ENCODE assay signal across 3 cellular contexts in the genomic region with DNA sequence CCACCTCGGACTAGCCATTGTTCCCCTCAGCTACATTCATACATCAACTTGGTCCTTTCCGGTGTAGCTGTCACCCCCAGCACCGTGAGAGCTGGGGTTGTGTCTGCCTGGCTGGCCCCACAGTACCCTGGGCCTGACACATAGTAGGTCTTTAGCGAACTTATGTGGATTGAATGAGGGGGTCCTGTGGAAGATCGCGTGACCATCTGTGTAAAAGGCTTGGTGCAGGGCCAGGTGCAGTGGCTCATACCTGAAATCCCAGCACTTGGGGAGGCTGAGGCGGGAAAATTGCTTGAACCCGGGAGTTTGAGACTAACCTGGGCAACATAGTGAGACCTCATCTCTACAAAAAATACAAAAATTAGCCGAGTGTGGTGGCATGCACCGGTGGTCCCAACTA.
TF ChIP-seq lines count a peak whose summit lies in the region.

No MANE protein-coding gene starts in this region.

TF ChIP-seq in SK-N-SH, 30 proteins besides CTCF, POLR2A, EP300 and RAD21:
- TF ChIP-seq CHD2 (IDR thresholded peaks at IDR 0.05; ENCODE audit: low read length, partially characterized antibody) (no peak), TAF1 (IDR thresholded peaks at IDR 0.05; ENCODE audit: borderline replicate concordance, low read depth, low read length) (no peak), YY1 (IDR thresholded peaks at IDR 0.05; ENCODE audit: low read depth) (no peak), FOSL2 (IDR thresholded peaks at IDR 0.05; ENCODE audit: borderline replicate concordance, low read depth) (no peak), NFIC (IDR thresholded peaks at IDR 0.05; ENCODE audit: borderline replicate concordance) (no peak), MEF2A (IDR thresholded peaks at IDR 0.05; ENCODE audit: borderline replicate concordance, low read depth) (no peak), TCF12 (IDR thresholded peaks at IDR 0.05) (no peak), TEAD4 (IDR thresholded peaks at IDR 0.05; ENCODE audit: borderline replicate concordance, insufficient read depth) (no peak)
- TF ChIP-seq, protein P1, sequence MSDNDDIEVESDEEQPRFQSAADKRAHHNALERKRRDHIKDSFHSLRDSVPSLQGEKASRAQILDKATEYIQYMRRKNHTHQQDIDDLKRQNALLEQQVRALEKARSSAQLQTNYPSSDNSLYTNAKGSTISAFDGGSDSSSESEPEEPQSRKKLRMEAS (IDR thresholded peaks at IDR 0.05; ENCODE audit: low read depth) = no peak
- TF ChIP-seq, protein P2, sequence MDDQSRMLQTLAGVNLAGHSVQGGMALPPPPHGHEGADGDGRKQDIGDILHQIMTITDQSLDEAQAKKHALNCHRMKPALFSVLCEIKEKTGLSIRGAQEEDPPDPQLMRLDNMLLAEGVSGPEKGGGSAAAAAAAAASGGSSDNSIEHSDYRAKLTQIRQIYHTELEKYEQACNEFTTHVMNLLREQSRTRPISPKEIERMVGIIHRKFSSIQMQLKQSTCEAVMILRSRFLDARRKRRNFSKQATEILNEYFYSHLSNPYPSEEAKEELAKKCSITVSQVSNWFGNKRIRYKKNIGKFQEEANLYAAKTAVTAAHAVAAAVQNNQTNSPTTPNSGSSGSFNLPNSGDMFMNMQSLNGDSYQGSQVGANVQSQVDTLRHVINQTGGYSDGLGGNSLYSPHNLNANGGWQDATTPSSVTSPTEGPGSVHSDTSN (IDR thresholded peaks at IDR 0.05) = no peak
- TF ChIP-seq, protein P3, sequence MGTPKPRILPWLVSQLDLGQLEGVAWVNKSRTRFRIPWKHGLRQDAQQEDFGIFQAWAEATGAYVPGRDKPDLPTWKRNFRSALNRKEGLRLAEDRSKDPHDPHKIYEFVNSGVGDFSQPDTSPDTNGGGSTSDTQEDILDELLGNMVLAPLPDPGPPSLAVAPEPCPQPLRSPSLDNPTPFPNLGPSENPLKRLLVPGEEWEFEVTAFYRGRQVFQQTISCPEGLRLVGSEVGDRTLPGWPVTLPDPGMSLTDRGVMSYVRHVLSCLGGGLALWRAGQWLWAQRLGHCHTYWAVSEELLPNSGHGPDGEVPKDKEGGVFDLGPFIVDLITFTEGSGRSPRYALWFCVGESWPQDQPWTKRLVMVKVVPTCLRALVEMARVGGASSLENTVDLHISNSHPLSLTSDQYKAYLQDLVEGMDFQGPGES (IDR thresholded peaks at IDR 0.05; ENCODE audit: low read depth, low read length) = no peak

TF ChIP-seq in SK-N-SH treated with all-trans-retinoic acid at 6 μM for 48 hours, 23 proteins besides CTCF, POLR2A, EP300 and RAD21:
- TF ChIP-seq ZFP30 (CRISPR knock-in tag; IDR thresholded peaks at IDR 0.05) (no peak), RARB (CRISPR knock-in tag; IDR thresholded peaks at IDR 0.05) (no peak), CSDC2 (CRISPR knock-in tag; IDR thresholded peaks at IDR 0.05) (no peak), ARNTL (CRISPR knock-in tag; IDR thresholded peaks at IDR 0.05; ENCODE audit: borderline replicate concordance, low read depth) (no peak), ZNF565 (CRISPR knock-in tag; conservative IDR thresholded peaks at IDR 0.05; ENCODE audit: low read depth) (no peak)
- TF ChIP-seq, protein P4, sequence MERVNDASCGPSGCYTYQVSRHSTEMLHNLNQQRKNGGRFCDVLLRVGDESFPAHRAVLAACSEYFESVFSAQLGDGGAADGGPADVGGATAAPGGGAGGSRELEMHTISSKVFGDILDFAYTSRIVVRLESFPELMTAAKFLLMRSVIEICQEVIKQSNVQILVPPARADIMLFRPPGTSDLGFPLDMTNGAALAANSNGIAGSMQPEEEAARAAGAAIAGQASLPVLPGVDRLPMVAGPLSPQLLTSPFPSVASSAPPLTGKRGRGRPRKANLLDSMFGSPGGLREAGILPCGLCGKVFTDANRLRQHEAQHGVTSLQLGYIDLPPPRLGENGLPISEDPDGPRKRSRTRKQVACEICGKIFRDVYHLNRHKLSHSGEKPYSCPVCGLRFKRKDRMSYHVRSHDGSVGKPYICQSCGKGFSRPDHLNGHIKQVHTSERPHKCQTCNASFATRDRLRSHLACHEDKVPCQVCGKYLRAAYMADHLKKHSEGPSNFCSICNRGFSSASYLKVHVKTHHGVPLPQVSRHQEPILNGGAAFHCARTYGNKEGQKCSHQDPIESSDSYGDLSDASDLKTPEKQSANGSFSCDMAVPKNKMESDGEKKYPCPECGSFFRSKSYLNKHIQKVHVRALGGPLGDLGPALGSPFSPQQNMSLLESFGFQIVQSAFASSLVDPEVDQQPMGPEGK (CRISPR knock-in tag; IDR thresholded peaks at IDR 0.05; ENCODE audit: borderline replicate concordance) = no peak
- TF ChIP-seq, protein P5, sequence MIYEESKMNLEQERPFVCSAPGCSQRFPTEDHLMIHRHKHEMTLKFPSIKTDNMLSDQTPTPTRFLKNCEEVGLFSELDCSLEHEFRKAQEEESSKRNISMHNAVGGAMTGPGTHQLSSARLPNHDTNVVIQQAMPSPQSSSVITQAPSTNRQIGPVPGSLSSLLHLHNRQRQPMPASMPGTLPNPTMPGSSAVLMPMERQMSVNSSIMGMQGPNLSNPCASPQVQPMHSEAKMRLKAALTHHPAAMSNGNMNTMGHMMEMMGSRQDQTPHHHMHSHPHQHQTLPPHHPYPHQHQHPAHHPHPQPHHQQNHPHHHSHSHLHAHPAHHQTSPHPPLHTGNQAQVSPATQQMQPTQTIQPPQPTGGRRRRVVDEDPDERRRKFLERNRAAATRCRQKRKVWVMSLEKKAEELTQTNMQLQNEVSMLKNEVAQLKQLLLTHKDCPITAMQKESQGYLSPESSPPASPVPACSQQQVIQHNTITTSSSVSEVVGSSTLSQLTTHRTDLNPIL (CRISPR knock-in tag; IDR thresholded peaks at IDR 0.05; ENCODE audit: low read depth) = no peak
- TF ChIP-seq, protein P6, sequence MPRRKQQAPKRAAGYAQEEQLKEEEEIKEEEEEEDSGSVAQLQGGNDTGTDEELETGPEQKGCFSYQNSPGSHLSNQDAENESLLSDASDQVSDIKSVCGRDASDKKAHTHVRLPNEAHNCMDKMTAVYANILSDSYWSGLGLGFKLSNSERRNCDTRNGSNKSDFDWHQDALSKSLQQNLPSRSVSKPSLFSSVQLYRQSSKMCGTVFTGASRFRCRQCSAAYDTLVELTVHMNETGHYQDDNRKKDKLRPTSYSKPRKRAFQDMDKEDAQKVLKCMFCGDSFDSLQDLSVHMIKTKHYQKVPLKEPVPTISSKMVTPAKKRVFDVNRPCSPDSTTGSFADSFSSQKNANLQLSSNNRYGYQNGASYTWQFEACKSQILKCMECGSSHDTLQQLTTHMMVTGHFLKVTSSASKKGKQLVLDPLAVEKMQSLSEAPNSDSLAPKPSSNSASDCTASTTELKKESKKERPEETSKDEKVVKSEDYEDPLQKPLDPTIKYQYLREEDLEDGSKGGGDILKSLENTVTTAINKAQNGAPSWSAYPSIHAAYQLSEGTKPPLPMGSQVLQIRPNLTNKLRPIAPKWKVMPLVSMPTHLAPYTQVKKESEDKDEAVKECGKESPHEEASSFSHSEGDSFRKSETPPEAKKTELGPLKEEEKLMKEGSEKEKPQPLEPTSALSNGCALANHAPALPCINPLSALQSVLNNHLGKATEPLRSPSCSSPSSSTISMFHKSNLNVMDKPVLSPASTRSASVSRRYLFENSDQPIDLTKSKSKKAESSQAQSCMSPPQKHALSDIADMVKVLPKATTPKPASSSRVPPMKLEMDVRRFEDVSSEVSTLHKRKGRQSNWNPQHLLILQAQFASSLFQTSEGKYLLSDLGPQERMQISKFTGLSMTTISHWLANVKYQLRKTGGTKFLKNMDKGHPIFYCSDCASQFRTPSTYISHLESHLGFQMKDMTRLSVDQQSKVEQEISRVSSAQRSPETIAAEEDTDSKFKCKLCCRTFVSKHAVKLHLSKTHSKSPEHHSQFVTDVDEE (CRISPR knock-in tag; IDR thresholded peaks at IDR 0.05) = no peak

TF ChIP-seq in H1, 55 proteins besides CTCF, POLR2A, EP300 and RAD21:
- TF ChIP-seq SAP30 (IDR thresholded peaks at IDR 0.05; ENCODE audit: insufficient read depth, insufficient replicate concordance, low read length) (no peak), NANOG (IDR thresholded peaks at IDR 0.05; ENCODE audit: insufficient read depth, low read depth, low read length, poor library complexity, severe bottlenecking) (no peak), CREB1 (IDR thresholded peaks at IDR 0.05) (no peak), JUND (IDR thresholded peaks at IDR 0.05; ENCODE audit: low read length) (no peak), TAF1 (IDR thresholded peaks at IDR 0.05; ENCODE audit: low read depth, low read length) (no peak), BCL11A (IDR thresholded peaks at IDR 0.05; ENCODE audit: low read depth in 2 of 2, low read length in 2 of 2) (no peak), SP2 (IDR thresholded peaks at IDR 0.05; ENCODE audit: low read length) (no peak), TEAD4 (IDR thresholded peaks at IDR 0.05; ENCODE audit: low read depth, low read length) (no peak), CTBP2 (IDR thresholded peaks at IDR 0.05; ENCODE audit: borderline replicate concordance, insufficient read depth, insufficient read length, low read length) (no peak), MAFK (IDR thresholded peaks at IDR 0.05; ENCODE audit: low read depth, low read length) (no peak)
